ENCODE assay signal across 8 cellular contexts in the genomic region with DNA sequence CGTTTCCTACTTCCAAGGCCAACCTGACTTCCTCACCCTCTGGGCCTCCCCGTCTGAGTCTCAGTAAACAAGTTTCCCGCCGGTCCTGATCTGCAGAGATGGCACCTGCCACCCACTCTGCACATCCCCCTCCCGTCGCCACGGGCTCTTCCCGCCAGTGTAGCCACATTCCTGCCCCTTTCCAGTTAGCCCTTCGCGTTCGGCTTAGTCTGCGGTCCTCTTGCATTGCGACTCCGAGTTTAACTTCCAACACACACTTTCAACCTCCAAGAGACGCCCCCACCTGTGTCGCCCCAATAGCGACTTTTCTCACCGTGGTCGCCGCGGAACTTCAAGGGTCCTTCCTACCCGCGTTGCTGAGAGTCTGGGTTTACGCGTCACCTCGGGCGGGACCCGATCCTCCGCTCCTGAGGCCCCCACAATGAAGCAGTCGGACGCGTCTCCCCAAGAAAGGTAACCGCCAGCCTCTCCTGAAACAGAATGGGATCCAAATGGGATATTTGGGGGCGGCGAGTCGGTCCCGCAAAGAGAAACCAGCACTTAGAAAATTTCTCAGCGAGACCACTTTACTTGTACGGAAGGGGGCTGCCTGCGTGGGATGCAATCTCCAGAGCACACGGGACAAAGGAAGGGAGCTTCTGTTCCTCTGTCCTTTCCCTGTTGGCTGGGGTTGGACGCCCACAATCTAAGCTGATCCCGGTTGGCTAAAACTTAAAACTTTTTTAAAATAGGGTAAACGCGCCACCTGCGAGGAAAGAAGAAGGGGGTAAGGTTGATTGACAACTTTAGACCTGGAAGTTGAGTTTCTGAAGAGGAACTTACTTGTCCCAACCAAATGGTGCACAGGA. TPM values are rescaled to one million over a fixed set of nuclear protein-coding genes. Genes with fewer than 3 reads are reported as not detected.
DNase-seq lines count a peak whose midpoint lies in the region; ATAC-seq and TF ChIP-seq lines count a peak whose summit lies in the region.

No MANE protein-coding gene starts in this region.

- no peaks in the 10 kb centered on the region for H3K27me3 ChIP-seq in H7 (ENCODE audit: control insufficient read depth, insufficient read depth, low read length)

- no peaks in the 10 kb centered on the region for H3K9me3 Mint-ChIP-seq in osteocyte (ENCODE audit: unreplicated experiment)

- no peaks in the 10 kb centered on the region for H3K36me3 Mint-ChIP-seq in osteocyte (ENCODE audit: unreplicated experiment)

- H3K27ac Mint-ChIP-seq in osteocyte (ENCODE audit: unreplicated experiment): peak overlapping the region; percentile 98

- no peaks in the 10 kb centered on the region for H3K27me3 Mint-ChIP-seq in osteocyte (ENCODE audit: unreplicated experiment)

- no peak for ATAC-seq in HG02610 (IDR thresholded peaks at IDR 0.05; ENCODE audit: unreplicated experiment)

- no peaks in the 10 kb centered on the region for H3K36me3 ChIP-seq in H7 (replicated peaks; ENCODE audit: control insufficient read depth, insufficient read depth, low read length)

- H3K4me1 Mint-ChIP-seq in osteocyte (ENCODE audit: unreplicated experiment): peaks cover 40% of the 10 kb centered on the region

- H3K4me3 Mint-ChIP-seq in osteocyte (ENCODE audit: unreplicated experiment): peak overlapping the region; percentile 95

- H3K4me3 ChIP-seq in H7 (ENCODE audit: insufficient read depth, low read depth, low read length): peak overlapping the region; percentile 49

- DNase-seq in CD1c-positive myeloid dendritic cell (ENCODE audit: extremely low spot score): peak; percentile 51
- peak; percentile 82 for DNase-seq in H7
- DNase-seq in NCI-H526 treated with DMSO at 0.1 percent for 48 hours (lab: John Stamatoyannopoulos, UW): peak; percentile 35
- peak; percentile 52 for DNase-seq in activated T-cell treated with anti-CD3 and anti-CD28 coated beads, Interleukin-2, amount 50 U/mL, for 1 hour
- DNase-seq in fibroblast of peridontal ligament (ENCODE audit: extremely low read depth): peak; percentile 39
- DNase-seq in osteocyte (ENCODE audit: extremely low spot score, unreplicated experiment): peak; percentile 78
- DNase-seq in central memory CD4-positive, alpha-beta T cell: no peak

- TF ChIP-seq CTCF in osteocyte (IDR thresholded peaks at IDR 0.05): no peak

RNA-seq across cellular contexts. Expression of gene BSG, which starts 1.0 kb away (rescaled TPM):
- 1,035 and 1,167 TPM in 2 replicates for total RNA-seq in H7 (2014; rRNA removed; shearing (Covaris generic))
- 816 and 859 TPM in 2 replicates for total RNA-seq in osteocyte

RNA-seq across cellular contexts. Expression of gene HCN2, which starts 18.3 kb away (rescaled TPM):
- total RNA-seq in H7 (2014; rRNA removed; shearing (Covaris generic)): 1.8 and 3.1 TPM in 2 replicates
- total RNA-seq in osteocyte: 27.2 and 28.3 TPM in 2 replicates

RNA-seq across cellular contexts. Expression of gene GZMM, which starts 27.5 kb away (rescaled TPM):
- total RNA-seq in H7 (2014; rRNA removed; shearing (Covaris generic)): 0.38 and 1.6 TPM in 2 replicates
- total RNA-seq in osteocyte: not detected in 2 replicates

RNA-seq across cellular contexts. Expression of gene CDC34, which starts 39.8 kb away (rescaled TPM):
- total RNA-seq in H7 (2014; rRNA removed; shearing (Covaris generic)): 180 and 192 TPM in 2 replicates
- 65.3 and 69.0 TPM in 2 replicates for total RNA-seq in osteocyte
